ENCODE assay signal across 1 cellular context in the genomic region with DNA sequence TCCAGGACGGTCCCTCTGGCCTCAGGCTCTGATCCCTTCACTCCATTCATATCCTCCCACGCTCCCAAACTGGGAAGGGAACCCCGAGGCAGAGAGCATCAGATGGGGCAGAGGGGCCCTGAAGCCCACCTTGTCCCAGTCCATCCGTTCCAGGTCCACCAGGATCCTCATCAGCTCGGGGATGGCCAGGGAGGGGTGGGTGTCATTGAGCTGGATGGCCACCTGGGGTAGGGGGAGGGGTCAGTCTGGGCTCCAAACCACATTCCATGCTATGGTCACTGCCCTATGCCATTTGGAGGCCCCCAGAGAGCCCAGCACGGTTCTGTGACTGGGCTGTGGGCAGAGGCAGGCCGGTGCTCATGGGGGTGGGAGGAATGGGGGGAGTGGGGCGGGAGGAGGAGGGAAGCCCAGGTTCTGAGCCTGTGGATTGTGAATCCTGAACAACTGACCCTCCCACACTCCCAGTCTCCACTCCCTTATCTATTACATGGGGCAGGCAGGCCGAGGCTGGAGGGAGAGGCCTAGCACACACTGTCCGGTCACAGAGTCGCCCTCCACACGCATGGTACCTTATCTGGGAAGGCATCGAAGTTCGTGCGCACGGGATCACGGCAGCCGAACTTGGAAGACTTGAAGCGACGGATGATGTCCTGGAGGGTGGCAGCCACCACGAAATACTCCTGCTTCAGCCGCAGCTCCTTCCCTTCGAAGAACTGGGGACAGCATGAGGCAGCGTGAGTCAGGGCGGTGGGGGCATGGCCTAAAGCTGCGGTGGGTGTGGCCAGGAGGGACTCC.
TF ChIP-seq lines count a peak whose summit lies in the region.

No MANE protein-coding gene starts in this region.

TF ChIP-seq in H1, 55 proteins besides CTCF, POLR2A, EP300 and RAD21:
- TF ChIP-seq CTBP2 (IDR thresholded peaks at IDR 0.05; ENCODE audit: borderline replicate concordance, insufficient read depth, insufficient read length, low read length) (no peak), FOSL1 (IDR thresholded peaks at IDR 0.05; ENCODE audit: insufficient read depth, low read depth, low read length) (no peak), RBBP5 (IDR thresholded peaks at IDR 0.05; ENCODE audit: borderline replicate concordance, low read depth, low read length) (no peak), ATF3 (IDR thresholded peaks at IDR 0.05; ENCODE audit: insufficient read depth, low read depth, low read length) (no peak), TCF12 (IDR thresholded peaks at IDR 0.05; ENCODE audit: low read depth, low read length) (no peak), KDM5A (IDR thresholded peaks at IDR 0.05; ENCODE audit: low read length) (no peak), CHD2 (IDR thresholded peaks at IDR 0.05; ENCODE audit: low read length) (no peak), BCL11A (IDR thresholded peaks at IDR 0.05; ENCODE audit: low read depth in 2 of 2, low read length in 2 of 2) (no peak)
- TF ChIP-seq, protein P1, sequence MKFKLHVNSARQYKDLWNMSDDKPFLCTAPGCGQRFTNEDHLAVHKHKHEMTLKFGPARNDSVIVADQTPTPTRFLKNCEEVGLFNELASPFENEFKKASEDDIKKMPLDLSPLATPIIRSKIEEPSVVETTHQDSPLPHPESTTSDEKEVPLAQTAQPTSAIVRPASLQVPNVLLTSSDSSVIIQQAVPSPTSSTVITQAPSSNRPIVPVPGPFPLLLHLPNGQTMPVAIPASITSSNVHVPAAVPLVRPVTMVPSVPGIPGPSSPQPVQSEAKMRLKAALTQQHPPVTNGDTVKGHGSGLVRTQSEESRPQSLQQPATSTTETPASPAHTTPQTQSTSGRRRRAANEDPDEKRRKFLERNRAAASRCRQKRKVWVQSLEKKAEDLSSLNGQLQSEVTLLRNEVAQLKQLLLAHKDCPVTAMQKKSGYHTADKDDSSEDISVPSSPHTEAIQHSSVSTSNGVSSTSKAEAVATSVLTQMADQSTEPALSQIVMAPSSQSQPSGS (IDR thresholded peaks at IDR 0.05; ENCODE audit: low read length): no peak
